In the genomic region with DNA sequence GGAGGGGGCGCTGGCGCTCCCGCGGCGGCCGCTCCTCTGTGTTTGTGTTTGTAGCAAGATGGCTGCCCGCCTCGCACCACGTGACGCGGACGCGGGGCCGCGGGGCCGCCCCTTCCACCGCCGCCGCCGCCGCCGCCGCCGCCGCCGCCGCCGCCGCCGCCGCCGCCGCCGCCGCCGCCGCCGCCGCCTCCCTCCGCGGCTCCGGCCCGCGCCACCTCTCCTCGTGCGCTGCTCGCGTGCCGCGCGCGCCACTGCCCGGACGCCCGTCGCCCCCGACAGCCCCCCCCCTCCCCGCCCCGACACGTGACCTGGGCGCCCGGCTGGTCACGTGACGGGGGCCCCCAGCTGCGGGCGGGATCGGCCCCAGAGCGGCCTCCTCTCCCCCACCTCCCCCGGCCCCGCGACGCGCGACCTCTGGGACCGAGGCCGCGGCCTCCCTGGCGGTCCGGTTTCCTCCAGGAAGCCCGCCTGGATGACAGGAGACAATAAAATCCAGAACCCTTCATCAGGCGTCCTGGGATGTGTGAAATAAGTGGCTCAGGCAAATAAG, we compare ENCODE assay signal across 8 cellular contexts. TPM values are rescaled to one million over a fixed set of nuclear protein-coding genes. Genes with fewer than 3 reads are reported as not detected.
A peak's percentile ranks its signal among the peaks of the same experiment; 100 is the strongest.
DNase-seq lines count a peak whose midpoint lies in the region; ATAC-seq and TF ChIP-seq lines count a peak whose summit lies in the region.

A gene with protein sequence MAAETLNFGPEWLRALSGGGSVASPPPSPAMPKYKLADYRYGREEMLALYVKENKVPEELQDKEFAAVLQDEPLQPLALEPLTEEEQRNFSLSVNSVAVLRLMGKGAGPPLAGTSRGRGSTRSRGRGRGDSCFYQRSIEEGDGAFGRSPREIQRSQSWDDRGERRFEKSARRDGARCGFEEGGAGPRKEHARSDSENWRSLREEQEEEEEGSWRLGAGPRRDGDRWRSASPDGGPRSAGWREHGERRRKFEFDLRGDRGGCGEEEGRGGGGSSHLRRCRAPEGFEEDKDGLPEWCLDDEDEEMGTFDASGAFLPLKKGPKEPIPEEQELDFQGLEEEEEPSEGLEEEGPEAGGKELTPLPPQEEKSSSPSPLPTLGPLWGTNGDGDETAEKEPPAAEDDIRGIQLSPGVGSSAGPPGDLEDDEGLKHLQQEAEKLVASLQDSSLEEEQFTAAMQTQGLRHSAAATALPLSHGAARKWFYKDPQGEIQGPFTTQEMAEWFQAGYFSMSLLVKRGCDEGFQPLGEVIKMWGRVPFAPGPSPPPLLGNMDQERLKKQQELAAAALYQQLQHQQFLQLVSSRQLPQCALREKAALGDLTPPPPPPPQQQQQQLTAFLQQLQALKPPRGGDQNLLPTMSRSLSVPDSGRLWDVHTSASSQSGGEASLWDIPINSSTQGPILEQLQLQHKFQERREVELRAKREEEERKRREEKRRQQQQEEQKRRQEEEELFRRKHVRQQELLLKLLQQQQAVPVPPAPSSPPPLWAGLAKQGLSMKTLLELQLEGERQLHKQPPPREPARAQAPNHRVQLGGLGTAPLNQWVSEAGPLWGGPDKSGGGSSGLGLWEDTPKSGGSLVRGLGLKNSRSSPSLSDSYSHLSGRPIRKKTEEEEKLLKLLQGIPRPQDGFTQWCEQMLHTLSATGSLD (N-terminal part only) (minus strand): TSS at position 55 of the 550 bp plus-strand sequence. CDS start 6,012 bp downstream, outside the sequence.

- peaks cover 43% of the 10 kb centered on the region for H4K20me1 ChIP-seq in Loucy (ENCODE audit: insufficient read depth, low read length, poor library complexity, severe bottlenecking)

- peak; percentile 64 to 73 (median 72) for DNase-seq in CD4-positive, CD25-positive, alpha-beta regulatory T cell
- peak in 1 of 2 donors; percentile 83 for DNase-seq in ascending aorta (ENCODE audit: low spot score in 2 of 2)
- DNase-seq in right atrium auricular region (ENCODE audit: low spot score): no peak
- peak; percentile 69 for DNase-seq in prostate gland (ENCODE audit: low spot score)

- H3K27me3 ChIP-seq in CD4-positive, CD25-positive, alpha-beta regulatory T cell (ENCODE audit: control insufficient read depth, insufficient read depth, low read length): no peaks in the 10 kb centered on the region
- no peaks in the 10 kb centered on the region for H3K27me3 ChIP-seq in Loucy (ENCODE audit: insufficient read depth, low read length, poor library complexity, severe bottlenecking)
- H3K27me3 ChIP-seq in ascending aorta: no peaks in the 10 kb centered on the region
- no peaks in the 10 kb centered on the region for H3K27me3 ChIP-seq in right atrium auricular region
- no peaks in the 10 kb centered on the region for H3K27me3 ChIP-seq in prostate gland (replicated peaks; ENCODE audit: insufficient read depth)

- H3K4me1 Mint-ChIP-seq in CD4-positive, CD25-positive, alpha-beta regulatory T cell: peaks cover 11 to 41% (median 26%) of the 10 kb centered on the region in 4 donors

- peaks cover 6% of the 10 kb centered on the region for H3K36me3 ChIP-seq in CD4-positive, CD25-positive, alpha-beta regulatory T cell (ENCODE audit: control insufficient read depth, insufficient read depth, low read length)
- no peaks in the 10 kb centered on the region for H3K36me3 ChIP-seq in Loucy (ENCODE audit: insufficient read depth, low read length)
- no peaks in the 10 kb centered on the region for H3K36me3 ChIP-seq in ascending aorta
- no peaks in the 10 kb centered on the region for H3K36me3 ChIP-seq in right atrium auricular region
- H3K36me3 ChIP-seq in prostate gland: no peaks in the 10 kb centered on the region

- H3K27ac Mint-ChIP-seq in CD4-positive, CD25-positive, alpha-beta regulatory T cell: peak within 1 kb of the TSS; percentile 88 to 98 (median 98)

- H3K4me3 ChIP-seq in CD4-positive, CD25-positive, alpha-beta regulatory T cell (ENCODE audit: low read depth, low read length): peak within 1 kb of the TSS; percentile 75
- H3K4me3 ChIP-seq in Loucy (ENCODE audit: low read length, poor library complexity, severe bottlenecking) (peak within 1 kb of the TSS; percentile 86), ascending aorta (peak within 1 kb of the TSS; percentile 92 to 96), right atrium auricular region (peak within 1 kb of the TSS; percentile 57 to 93), prostate gland (peak within 1 kb of the TSS; percentile 95 to 96)

- no peaks in the 10 kb centered on the region for H3F3A ChIP-seq in Loucy (ENCODE audit: low read depth)

- peaks cover 40% of the 10 kb centered on the region for H3K4me1 ChIP-seq in CD4-positive, CD25-positive, alpha-beta regulatory T cell (ENCODE audit: control insufficient read depth, insufficient read depth, low read length, poor library complexity, severe bottlenecking)
- H3K4me1 ChIP-seq in Loucy (ENCODE audit: insufficient read depth, low read length, poor library complexity, severe bottlenecking) (peaks cover 32% of the 10 kb centered on the region), ascending aorta (peaks cover 10 to 30% of the 10 kb centered on the region in 2 donors), right atrium auricular region (peaks cover 0 to 46% of the 10 kb centered on the region in 2 donors), prostate gland (replicated peaks) (peaks cover 13% of the 10 kb centered on the region)

- peaks cover 0 to 2% (median 0%) of the 10 kb centered on the region in 7 donors for H3K9me3 Mint-ChIP-seq in CD4-positive, CD25-positive, alpha-beta regulatory T cell

- H3K9me3 ChIP-seq in CD4-positive, CD25-positive, alpha-beta regulatory T cell (ENCODE audit: control insufficient read depth in 2 of 2, low read length in 2 of 2): no peaks in the 10 kb centered on the region
- no peaks in the 10 kb centered on the region for H3K9me3 ChIP-seq in Loucy (ENCODE audit: insufficient read depth, low read depth, low read length)
- H3K9me3 ChIP-seq in ascending aorta: no peaks in the 10 kb centered on the region
- H3K9me3 ChIP-seq in right atrium auricular region: no peaks in the 10 kb centered on the region
- no peaks in the 10 kb centered on the region for H3K9me3 ChIP-seq in prostate gland

- H3K36me3 Mint-ChIP-seq in CD4-positive, CD25-positive, alpha-beta regulatory T cell: no peaks in the 10 kb centered on the region

- peak; percentile 63 to 72 for ATAC-seq in CD4-positive, CD25-positive, alpha-beta regulatory T cell (ENCODE audit: low read depth in 2 of 2)
- ATAC-seq in GM21360 (IDR thresholded peaks at IDR 0.05; ENCODE audit: unreplicated experiment) (peak; percentile 40), GM21515 (IDR thresholded peaks at IDR 0.05; ENCODE audit: unreplicated experiment) (no peak)

- 1% methylated on average over 14 of the region's 81 CpGs for WGBS in prostate gland

- TF ChIP-seq CTCF in Loucy (conservative IDR thresholded peaks at IDR 0.05; ENCODE audit: low read length) (no peak), ascending aorta (IDR thresholded peaks at IDR 0.05) (no peak), right atrium auricular region (IDR thresholded peaks at IDR 0.05) (no peak), prostate gland (IDR thresholded peaks at IDR 0.05) (peak in 1 of 4 experiments; percentile 4)

- H3K27ac ChIP-seq in CD4-positive, CD25-positive, alpha-beta regulatory T cell (ENCODE audit: insufficient read depth, low read length, poor library complexity, severe bottlenecking): peak within 1 kb of the TSS; percentile 63
- peak within 1 kb of the TSS; percentile 73 to 81 for H3K27ac ChIP-seq in ascending aorta
- peak within 1 kb of the TSS; percentile 85 to 88 for H3K27ac ChIP-seq in right atrium auricular region
- H3K27ac ChIP-seq in prostate gland: peak within 1 kb of the TSS; percentile 81 to 88

- H3K9ac ChIP-seq in Loucy (ENCODE audit: low read depth, low read length, poor library complexity, severe bottlenecking): peak within 1 kb of the TSS; percentile 82

- H3K4me2 ChIP-seq in Loucy (ENCODE audit: low read depth, low read length, poor library complexity, severe bottlenecking): peak within 1 kb of the TSS; percentile 92

- intact Hi-C loops in T-helper 1 cell treated with Interleukin-12 subunit alpha and Interleukin-12 subunit beta and Interleukin-4 antibody, amounts not matched to agents 30 ng/mL and 1 ng/mL, for 36 hours (cut with micrococcal nuclease): loop anchor here (1.0 to 10.0 kb wide), 2 partner anchors 11 to 779 kb away; a partner anchor contains a TSS
- intact Hi-C loops in ascending aorta (cut with DNase I): loop anchor here (1.0 to 10.0 kb wide), 6 partner anchors 11 to 539 kb away; a partner anchor contains a TSS
- intact Hi-C loops in prostate gland (cut with DNase I): loop anchor here (5.0 kb wide), 3 partner anchors 82 to 227 kb away; a partner anchor contains a TSS

- H3K79me2 ChIP-seq in Loucy (ENCODE audit: insufficient read depth, low read length): peaks cover 44% of the 10 kb centered on the region

- H3K27me3 Mint-ChIP-seq in CD4-positive, CD25-positive, alpha-beta regulatory T cell: peaks cover 10% of the 10 kb centered on the region

- no peaks in the 10 kb centered on the region for H3K9me2 ChIP-seq in Loucy (replicated peaks; ENCODE audit: low read depth, low read length)

- H3K4me3 Mint-ChIP-seq in CD4-positive, CD25-positive, alpha-beta regulatory T cell: peak within 1 kb of the TSS; percentile 89 to 99 (median 97)

- peak within 1 kb of the TSS; percentile 86 for H2AFZ ChIP-seq in Loucy (ENCODE audit: low read length)

- TF ChIP-seq POLR2A in prostate gland (IDR thresholded peaks at IDR 0.05): no peak

RNA-seq across cellular contexts. Expression of the gene that starts here (rescaled TPM):
- 82.4 TPM for total RNA-seq in CD4-positive, CD25-positive, alpha-beta regulatory T cell
- polyA plus RNA-seq in CD4-positive, CD25-positive, alpha-beta regulatory T cell: under 1 TPM; 0.71 to 0.89 (median 0.73) TPM
- total RNA-seq in T-helper 1 cell treated with Interleukin-12 subunit alpha and Interleukin-12 subunit beta and Interleukin-4 antibody, amounts not matched to agents 30 ng/mL and 1 ng/mL, for 36 hours: 47.1 and 54.5 TPM in 2 replicates
- 31.1 TPM for total RNA-seq in ascending aorta
- total RNA-seq in right atrium auricular region: 10 to 100 TPM; 13.4 to 17.4 TPM
- 10 to 100 TPM; 37.0 to 82.2 TPM for total RNA-seq in prostate gland
